ENCODE assay signal across 1 cellular context in the genomic region with DNA sequence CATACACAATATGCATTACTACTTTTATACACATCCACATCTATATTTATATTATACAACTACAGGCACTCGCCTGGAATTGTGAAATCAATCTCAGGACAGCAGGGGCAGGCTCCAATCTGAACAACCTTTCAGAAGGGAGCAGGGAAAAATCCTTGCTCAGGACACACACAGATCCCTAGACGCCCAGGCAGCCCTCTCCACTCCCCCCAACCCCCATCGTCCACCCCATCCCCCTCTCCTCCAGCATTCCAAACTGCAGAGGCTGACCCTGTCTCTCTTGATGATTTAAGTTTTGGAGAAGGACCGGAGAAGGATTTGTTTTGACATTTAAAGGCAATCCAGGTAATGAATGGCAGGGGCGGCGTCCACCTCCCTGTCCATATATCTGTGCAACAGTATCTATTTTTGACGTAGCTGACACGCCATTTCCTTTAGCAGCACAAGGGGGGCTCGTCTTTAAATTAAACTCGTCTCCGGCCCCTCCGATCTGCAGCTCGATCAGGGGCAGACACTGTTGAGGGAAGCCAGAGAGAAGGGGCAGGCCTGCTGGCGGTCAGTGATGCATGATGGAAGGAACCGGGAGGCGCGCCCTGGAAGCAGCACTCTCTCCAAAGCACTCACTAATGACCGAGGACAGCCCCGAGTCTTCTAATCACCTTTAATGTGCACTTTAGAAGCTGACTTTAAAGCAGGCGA.
A peak's percentile ranks its signal among the peaks of the same experiment; 100 is the strongest.
TF ChIP-seq lines count a peak whose summit lies in the region.

No MANE protein-coding gene starts in this region.

TF ChIP-seq in IMR-90, 13 proteins besides CTCF, POLR2A, EP300 and RAD21:
- peak; percentile 3; the same call in 1 of the 2 replicates for TF ChIP-seq CEBPB (IDR thresholded peaks at IDR 0.05; ENCODE audit: low read depth, low read length)
- TF ChIP-seq NFE2L2 (IDR thresholded peaks at IDR 0.05; ENCODE audit: low read depth, low read length) = no peak
- no peak for TF ChIP-seq SMC3 (IDR thresholded peaks at IDR 0.05; ENCODE audit: low read depth, low read length)
- no peak for TF ChIP-seq RCOR1 (IDR thresholded peaks at IDR 0.05; ENCODE audit: insufficient replicate concordance, low read length)
